ENCODE assay signal across 14 cellular contexts in the genomic region with DNA sequence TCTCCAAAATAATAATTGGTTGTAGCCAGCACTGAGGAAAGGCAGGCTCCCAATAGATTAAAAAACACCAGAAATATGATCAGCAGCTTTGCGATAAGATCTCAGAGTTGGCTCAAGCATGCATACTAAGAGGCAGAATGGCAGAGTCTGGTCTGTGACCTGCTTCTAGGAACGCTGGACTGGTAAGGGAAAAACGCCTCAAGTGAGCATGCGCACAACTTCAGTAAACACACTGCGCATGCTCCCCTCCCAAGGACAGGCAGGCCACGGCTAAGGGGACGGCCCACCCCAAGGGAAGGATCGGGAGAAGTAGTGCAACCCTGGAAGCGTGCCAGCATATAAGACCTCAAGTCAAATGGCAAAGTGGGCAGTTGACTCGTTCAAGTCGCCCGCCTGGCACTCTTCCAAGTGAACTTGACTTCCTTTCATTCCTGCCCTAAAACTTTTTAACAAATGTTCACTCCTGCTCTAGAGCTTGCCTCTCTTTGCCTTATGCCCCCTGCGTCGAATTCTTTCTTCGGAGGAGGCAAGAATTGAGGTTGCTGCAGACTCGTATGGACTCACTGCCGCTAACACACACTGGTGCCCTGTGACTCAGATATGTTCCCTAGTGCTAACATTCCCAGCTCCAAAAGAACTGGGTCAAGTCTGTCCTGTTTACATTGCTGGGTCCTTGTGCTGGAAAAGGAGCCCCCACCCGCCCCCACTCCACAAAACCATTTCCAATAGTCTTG. TPM values are rescaled to one million over a fixed set of nuclear protein-coding genes. Genes with fewer than 3 reads are reported as not detected.
DNase-seq lines count a peak whose midpoint lies in the region; ATAC-seq and TF ChIP-seq lines count a peak whose summit lies in the region.
"Had no signal": no experiment of that assay in that cellular context is flagged by ENCODE, and none has a peak within 500 bp of the region (broad histone marks: within the 10 kb centered on the region; RNA-seq: fewer than 3 reads in every experiment).

No MANE protein-coding gene starts in this region.

- H3K4me1 ChIP-seq in BLaER1: peaks cover 49% of the 10 kb centered on the region
- H3K4me1 ChIP-seq in smooth muscle cell (ENCODE audit: low read depth): no peaks in the 10 kb centered on the region
- H3K4me1 ChIP-seq: gastrocnemius medialis had no signal

- no peak for ATAC-seq in HG03135 (IDR thresholded peaks at IDR 0.05; ENCODE audit: unreplicated experiment)
- ATAC-seq: gastrocnemius medialis had no signal

- no peak overlapping the region for H3K9ac ChIP-seq in BLaER1
- H3K9ac ChIP-seq in smooth muscle cell (ENCODE audit: low read depth): no peak overlapping the region

- H3F3A ChIP-seq in smooth muscle cell (ENCODE audit: low read depth): no peaks in the 10 kb centered on the region

- no peaks in the 10 kb centered on the region for H3K36me3 ChIP-seq in BLaER1
- no peaks in the 10 kb centered on the region for H3K36me3 ChIP-seq in smooth muscle cell (ENCODE audit: low read depth)
- H3K36me3 ChIP-seq: gastrocnemius medialis, SJSA1 had no signal

- no peak overlapping the region for H3K4me2 ChIP-seq in BLaER1
- no peak overlapping the region for H3K4me2 ChIP-seq in smooth muscle cell

- peaks cover 34% of the 10 kb centered on the region for H3K9me3 ChIP-seq in BLaER1
- no peaks in the 10 kb centered on the region for H3K9me3 ChIP-seq in smooth muscle cell (replicated peaks; ENCODE audit: low read depth)
- H3K9me3 ChIP-seq: gastrocnemius medialis, SJSA1 had no signal

- H3K79me2 ChIP-seq in smooth muscle cell (ENCODE audit: low read depth): no peaks in the 10 kb centered on the region

- DNase-seq in LNCaP clone FGC (ENCODE audit: low read depth) (peak; percentile 19), SHP77 (lab: John Stamatoyannopoulos, UW) (peak; percentile 66 to 75), left kidney (ENCODE audit: low read depth, low spot score) (peak; percentile 72), AML-193 (lab: John Stamatoyannopoulos, UW) (no peak), smooth muscle cell (lab: John Stamatoyannopoulos, UW; ENCODE audit: unreplicated experiment) (no peak), ecto neural progenitor cell (ENCODE audit: low spot score) (no peak)
- DNase-seq: activated CD4-positive, alpha-beta T cell treated with anti-CD3 and anti-CD28 coated beads for 48 hours; gastrocnemius medialis had no signal

- TF ChIP-seq CTCF in LNCaP clone FGC (IDR thresholded peaks at IDR 0.05; ENCODE audit: control insufficient read depth, extremely low read depth, insufficient read depth) (no peak), smooth muscle cell (IDR thresholded peaks at IDR 0.05; ENCODE audit: borderline replicate concordance, insufficient read depth, poor library complexity, severe bottlenecking) (no peak)

- H3K4me3 ChIP-seq in BLaER1 (no peak overlapping the region), LNCaP clone FGC (ENCODE audit: low read depth, low read length) (no peak overlapping the region), smooth muscle cell (no peak overlapping the region)
- H3K4me3 ChIP-seq: gastrocnemius medialis, SJSA1 had no signal

- 76% methylated on average over 18 of the region's 18 CpGs for WGBS in smooth muscle cell (ENCODE audit: low lambda C conversion rate)

- H4K20me1 ChIP-seq in BLaER1 (no peaks in the 10 kb centered on the region), smooth muscle cell (ENCODE audit: low read depth) (no peaks in the 10 kb centered on the region)

- no peak overlapping the region for H2AFZ ChIP-seq in smooth muscle cell (ENCODE audit: low read depth)

- H3K27me3 ChIP-seq in BLaER1 (no peaks in the 10 kb centered on the region), smooth muscle cell (ENCODE audit: low read depth) (no peaks in the 10 kb centered on the region)
- H3K27me3 ChIP-seq: gastrocnemius medialis, SJSA1 had no signal

- H3K27ac ChIP-seq in BLaER1: 0 out of 2 replicates have a peak overlapping the region, but pooled peaks have one; percentile 8
- no peak overlapping the region for H3K27ac ChIP-seq in smooth muscle cell (ENCODE audit: low read depth)
- H3K27ac ChIP-seq: gastrocnemius medialis, SJSA1 had no signal

RNA-seq across cellular contexts. Expression of gene PRM1, which starts 22.4 kb away (rescaled TPM):
- total RNA-seq in smooth muscle cell: not detected in 2 replicates
- not detected in 2 replicates for polyA plus RNA-seq in smooth muscle cell
- total RNA-seq: gastrocnemius medialis, lung microvascular endothelial cell, progenitor cell of endocrine pancreas, SJSA1, temporal lobe had no signal

RNA-seq across cellular contexts. Expression of gene PRM2, which starts 27.3 kb away (rescaled TPM):
- not detected in 2 replicates for total RNA-seq in smooth muscle cell
- not detected in 2 replicates for polyA plus RNA-seq in smooth muscle cell
- total RNA-seq: gastrocnemius medialis, lung microvascular endothelial cell, progenitor cell of endocrine pancreas, SJSA1, temporal lobe had no signal

RNA-seq across cellular contexts. Expression of gene PRM3, which starts 30.1 kb away (rescaled TPM):
- total RNA-seq in smooth muscle cell: not detected in 2 replicates
- not detected in 2 replicates for polyA plus RNA-seq in smooth muscle cell
- total RNA-seq: gastrocnemius medialis, lung microvascular endothelial cell, progenitor cell of endocrine pancreas, SJSA1, temporal lobe had no signal

RNA-seq across cellular contexts. Expression of gene TNP2, which starts 34.4 kb away (rescaled TPM):
- total RNA-seq in smooth muscle cell: not detected in 2 replicates
- not detected in 2 replicates for polyA plus RNA-seq in smooth muscle cell
- total RNA-seq: gastrocnemius medialis, lung microvascular endothelial cell, progenitor cell of endocrine pancreas, SJSA1, temporal lobe had no signal

RNA-seq across cellular contexts. Expression of gene RMI2, which starts 41.7 kb away (rescaled TPM):
- total RNA-seq in smooth muscle cell: 6.1 and 9.7 TPM in 2 replicates
- 9.8 and 11.3 TPM in 2 replicates for polyA plus RNA-seq in smooth muscle cell

Comparison
In these comparisons a context has a peak if more than half of its experiments do, and no peak if none do; other contexts are left out.
1. DNase-seq: peak in LNCaP clone FGC (single experiment), SHP77 (2 of 2) and left kidney (single experiment); none in AML-193 (0 of 2), smooth muscle cell (single experiment) and ecto neural progenitor cell (single experiment).